In genomic region chr5:111223790-111224560, GRCh38 we compare ENCODE assay signal across 8 cellular contexts. TPM values are rescaled to one million over a fixed set of nuclear protein-coding genes. Genes with fewer than 3 reads are reported as not detected.
A peak's percentile ranks its signal among the peaks of the same experiment; 100 is the strongest.
DNase-seq lines count a peak whose midpoint lies in the region; ATAC-seq and TF ChIP-seq lines count a peak whose summit lies in the region.

Gene CAMK4 (plus strand): TSS chr5:111224384. CDS start chr5:111224484, 100 bp downstream.

- peaks cover 41% of the 10 kb centered on the region for H3K4me1 Mint-ChIP-seq in activated naive CD4-positive, alpha-beta T cell treated with anti-CD3 and anti-CD28 coated beads, Interleukin-2, amount 50 U/mL, for 24 hours

- BruUV-seq in IMR-90 (replicated peaks; lab: Mats Ljungman, UMichigan) = no TSS peak

- H3K9ac ChIP-seq in IMR-90 (ENCODE audit: low read depth, low read length) (peak within 1 kb of the TSS; percentile 62), trophoblast cell (ENCODE audit: low read length) (peak within 1 kb of the TSS; percentile 28)

- in situ Hi-C loops in IMR-90 (cut with MboI; ENCODE audit: low sequenced_read_pairs) = no loop called here
- in situ Hi-C loops in transverse colon (cut with MboI; ENCODE audit: low pct_ligation_motif_present in 1 of 4, low pct_unique_long_range_greater_than_20kb in 1 of 4, low sequenced_read_pairs in 3 of 4) = no loop called here

- H3K4ac ChIP-seq in IMR-90 (ENCODE audit: low read depth, low read length) (peak within 1 kb of the TSS; percentile 5; the same call in 1 of the 2 replicates), trophoblast cell (ENCODE audit: low read depth, low read length) (no peak within 1 kb of the TSS)

- peak within 1 kb of the TSS; percentile 64 for H3K4me2 ChIP-seq in DOHH2 (ENCODE audit: low read length)
- H3K4me2 ChIP-seq in IMR-90 (ENCODE audit: low read depth, low read length) = peak within 1 kb of the TSS; percentile 88
- H3K4me2 ChIP-seq in trophoblast cell (ENCODE audit: low read length) = peak within 1 kb of the TSS; percentile 82

- CTCF ChIA-PET in IMR-90 (lab: Yijun Ruan, JAX) = interaction anchor here (1.0 kb wide), 1 partner anchor 17 kb away, joined by 4 read pairs; no protein-coding TSS in a partner anchor

- intact Hi-C loops in IMR-90 (cut with micrococcal nuclease) = loop anchor here (2.0 kb wide), 1 partner anchor 289 kb away; the partner anchor contains the start of gene STARD4
- intact Hi-C loops in Right ventricle myocardium inferior (cut with DNase I) = no loop called here
- intact Hi-C loops in transverse colon (cut with DNase I; ENCODE audit: low total_unique reads) = no loop called here

- H3K18ac ChIP-seq in IMR-90 (ENCODE audit: low read depth, low read length) (no peak within 1 kb of the TSS), trophoblast cell (ENCODE audit: low read length) (no peak within 1 kb of the TSS)

- peak within 1 kb of the TSS; percentile 10; the same call in 1 of the 2 replicates for H4K91ac ChIP-seq in IMR-90 (ENCODE audit: insufficient read depth, low read depth, low read length)
- H4K91ac ChIP-seq in trophoblast cell (ENCODE audit: low read depth, low read length) = no peak within 1 kb of the TSS

- no peak for TF ChIP-seq EP300 in transverse colon (IDR thresholded peaks at IDR 0.05; ENCODE audit: low read depth)

- no peaks in the 10 kb centered on the region for H3K9me3 Mint-ChIP-seq in activated naive CD4-positive, alpha-beta T cell treated with anti-CD3 and anti-CD28 coated beads, Interleukin-2, amount 50 U/mL, for 24 hours

- no peak within 1 kb of the TSS for H2BK20ac ChIP-seq in IMR-90 (ENCODE audit: low read depth, low read length)

- H2AK9ac ChIP-seq in IMR-90 (replicated peaks; ENCODE audit: low read depth, low read length, poor library complexity) = no peak within 1 kb of the TSS

- H3K27ac ChIP-seq in DOHH2 (ENCODE audit: low read depth, low read length) (no peak within 1 kb of the TSS), IMR-90 (ENCODE audit: insufficient read depth, low read length) (peak within 1 kb of the TSS; percentile 9; the same call in 1 of the 2 replicates), trophoblast cell (ENCODE audit: low read depth, low read length) (no peak within 1 kb of the TSS), transverse colon (peak within 1 kb of the TSS; percentile 8 to 46 (median 30))

- 1% methylated on average over 30 of the region's 88 CpGs; no CpG with 5 or more reads in 1 of the 2 experiments for WGBS in IMR-90 (ENCODE audit: extremely low coverage in 2 of 2, insufficient read length in 1 of 2), 2 experiments
- no CpG with 5 or more reads among the region's 88 CpGs for WGBS in trophoblast cell (ENCODE audit: extremely low coverage, insufficient coverage, insufficient read length)
- WGBS in transverse colon (ENCODE audit: low coverage in 1 of 2), 2 donors = 1% methylated on average over 59 of the region's 88 CpGs; no CpG with 5 or more reads in 1 of the 2 donors

- peaks cover 4% of the 10 kb centered on the region for H3K36me3 Mint-ChIP-seq in activated naive CD4-positive, alpha-beta T cell treated with anti-CD3 and anti-CD28 coated beads, Interleukin-2, amount 50 U/mL, for 24 hours

- POLR2A ChIA-PET in IMR-90 (lab: Charles Lee; ENCODE audit: unreplicated experiment) = no interaction called here

- H2BK120ac ChIP-seq in IMR-90 (ENCODE audit: low read depth, low read length) = 0 out of 2 replicates have a peak within 1 kb of the TSS, but pooled peaks have one; percentile 16
- no peak within 1 kb of the TSS for H2BK120ac ChIP-seq in trophoblast cell (ENCODE audit: insufficient read depth, low read length, poor library complexity)

- H2AFZ ChIP-seq in IMR-90 (replicated peaks; ENCODE audit: low read length, poor library complexity) = peak within 1 kb of the TSS; percentile 94
- H2AFZ ChIP-seq in trophoblast cell (ENCODE audit: insufficient read depth, low read length, poor library complexity) = peak within 1 kb of the TSS; percentile 41

- H3F3A ChIP-seq in DOHH2 (ENCODE audit: control insufficient read depth, insufficient read depth) = no peaks in the 10 kb centered on the region

- ATAC-seq in GM21529 (IDR thresholded peaks at IDR 0.05; ENCODE audit: unreplicated experiment) (peak; percentile 70), IMR-90 (ENCODE audit: low read depth) (peak; percentile 97), Right ventricle myocardium inferior (peak; percentile 93)

- H3K9me3 ChIP-seq in DOHH2 (ENCODE audit: control insufficient read depth, insufficient read depth, low read length) (no peaks in the 10 kb centered on the region), IMR-90 (ENCODE audit: control insufficient read depth, insufficient read depth, low read length) (no peaks in the 10 kb centered on the region), trophoblast cell (ENCODE audit: insufficient read depth, low read depth, low read length) (peaks cover 2% of the 10 kb centered on the region), transverse colon (no peaks in the 10 kb centered on the region)

- TF ChIP-seq RAD21 in IMR-90 (IDR thresholded peaks at IDR 0.05; ENCODE audit: low read length) = no peak

- no peak within 1 kb of the TSS for H4K5ac ChIP-seq in IMR-90 (ENCODE audit: low read depth, low read length)

- no peaks in the 10 kb centered on the region for H3K27me3 Mint-ChIP-seq in activated naive CD4-positive, alpha-beta T cell treated with anti-CD3 and anti-CD28 coated beads, Interleukin-2, amount 50 U/mL, for 24 hours

- H2AK5ac ChIP-seq in IMR-90 (ENCODE audit: low read depth, low read length) (no peak within 1 kb of the TSS), trophoblast cell (ENCODE audit: low read length) (no peak within 1 kb of the TSS)

- peak within 1 kb of the TSS; percentile 97 for H3K4me3 Mint-ChIP-seq in activated naive CD4-positive, alpha-beta T cell treated with anti-CD3 and anti-CD28 coated beads, Interleukin-2, amount 50 U/mL, for 24 hours

- H3K14ac ChIP-seq in IMR-90 (replicated peaks; ENCODE audit: low read depth, low read length) (peak within 1 kb of the TSS; percentile 20; the same call in 1 of the 2 replicates), trophoblast cell (ENCODE audit: low read length) (no peak within 1 kb of the TSS)

- H3K9me1 ChIP-seq in IMR-90 (ENCODE audit: insufficient read depth, low read length) = no peaks in the 10 kb centered on the region; the same call in 1 of the 2 replicates

- peaks cover 28% of the 10 kb centered on the region for H3K4me1 ChIP-seq in DOHH2 (ENCODE audit: control insufficient read depth, low read length)
- no peaks in the 10 kb centered on the region; the same call in 1 of the 2 replicates for H3K4me1 ChIP-seq in IMR-90 (ENCODE audit: control insufficient read depth, insufficient read depth, low read length)
- H3K4me1 ChIP-seq in trophoblast cell (ENCODE audit: control insufficient read depth in 1 of 2, insufficient read depth in 2 of 2, low read length in 2 of 2) = peaks cover 3 to 10% of the 10 kb centered on the region in 2 experiments
- H3K4me1 ChIP-seq in transverse colon = peaks cover 0 to 14% (median 5%) of the 10 kb centered on the region in 4 donors

- H3K36me3 ChIP-seq in DOHH2 (ENCODE audit: control insufficient read depth, low read length) = no peaks in the 10 kb centered on the region
- no peaks in the 10 kb centered on the region for H3K36me3 ChIP-seq in IMR-90 (ENCODE audit: control insufficient read depth, insufficient read depth, low read length)
- no peaks in the 10 kb centered on the region for H3K36me3 ChIP-seq in trophoblast cell (ENCODE audit: control insufficient read depth in 1 of 2, insufficient read depth in 2 of 2, low read length in 2 of 2)
- H3K36me3 ChIP-seq in transverse colon = no peaks in the 10 kb centered on the region

- no peak within 1 kb of the TSS for H2BK15ac ChIP-seq in IMR-90 (ENCODE audit: low read depth, low read length)

- H4K12ac ChIP-seq in trophoblast cell (ENCODE audit: low read depth, low read length) = no peak within 1 kb of the TSS

- H3K56ac ChIP-seq in IMR-90 (ENCODE audit: extremely low read depth, insufficient read depth, low read length) = no peak within 1 kb of the TSS

- TF ChIP-seq CTCF in DOHH2 (IDR thresholded peaks at IDR 0.05; ENCODE audit: low read depth, low read length, poor library complexity, severe bottlenecking) (peak; percentile 10), IMR-90 (conservative IDR thresholded peaks at IDR 0.05; ENCODE audit: low read depth, low read length) (peak; percentile 22; the same call in 1 of the 2 replicates), transverse colon (IDR thresholded peaks at IDR 0.05) (no peak)

- peaks cover 34% of the 10 kb centered on the region for H3K79me2 ChIP-seq in DOHH2 (ENCODE audit: control insufficient read depth, low read length)
- H3K79me2 ChIP-seq in trophoblast cell (ENCODE audit: control insufficient read depth, insufficient read depth, low read length, poor library complexity) = no peaks in the 10 kb centered on the region

- no peaks in the 10 kb centered on the region for H3K9me2 ChIP-seq in DOHH2 (replicated peaks; ENCODE audit: control insufficient read depth, low read length)

- H4K20me1 ChIP-seq in DOHH2 (ENCODE audit: control insufficient read depth, insufficient read depth, low read depth, low read length) (no peaks in the 10 kb centered on the region), IMR-90 (ENCODE audit: insufficient read depth, low read length) (no peaks in the 10 kb centered on the region)

- H3K4me3 ChIP-seq in DOHH2 (ENCODE audit: low read length) = peak within 1 kb of the TSS; percentile 73
- peak within 1 kb of the TSS; percentile 86 for H3K4me3 ChIP-seq in IMR-90 (ENCODE audit: insufficient read depth, low read depth, low read length)
- H3K4me3 ChIP-seq in trophoblast cell (ENCODE audit: low read depth, low read length) = peak within 1 kb of the TSS; percentile 74
- H3K4me3 ChIP-seq in transverse colon = peak within 1 kb of the TSS; percentile 38 to 55 (median 44)

- peak within 1 kb of the TSS; percentile 22 to 33; a peak in 1 of 4 replicates for H4K8ac ChIP-seq in IMR-90 (ENCODE audit: low read depth in 2 of 2, low read length in 2 of 2)
- no peak within 1 kb of the TSS for H4K8ac ChIP-seq in trophoblast cell (ENCODE audit: low read depth, low read length)

- peaks cover 13% of the 10 kb centered on the region for H3K27me3 ChIP-seq in DOHH2 (ENCODE audit: control insufficient read depth, low read length)
- no peaks in the 10 kb centered on the region for H3K27me3 ChIP-seq in IMR-90 (ENCODE audit: control insufficient read depth, insufficient read depth, low read length)
- H3K27me3 ChIP-seq in trophoblast cell (ENCODE audit: insufficient read depth, low read length) = peaks cover 9% of the 10 kb centered on the region
- peaks cover 36% of the 10 kb centered on the region for H3K27me3 ChIP-seq in transverse colon

- H2BK5ac ChIP-seq in IMR-90 (ENCODE audit: low read depth, low read length, poor library complexity, severe bottlenecking) = no peak within 1 kb of the TSS
- H2BK5ac ChIP-seq in trophoblast cell (ENCODE audit: low read depth, low read length, poor library complexity) = no peak within 1 kb of the TSS

- peak within 1 kb of the TSS; percentile 36 for H3K23ac ChIP-seq in IMR-90 (ENCODE audit: low read depth, low read length)
- H3K23ac ChIP-seq in trophoblast cell (ENCODE audit: low read length) = no peak within 1 kb of the TSS

- H3K27ac Mint-ChIP-seq in activated naive CD4-positive, alpha-beta T cell treated with anti-CD3 and anti-CD28 coated beads, Interleukin-2, amount 50 U/mL, for 24 hours = peak within 1 kb of the TSS; percentile 99

- H3K79me1 ChIP-seq in IMR-90 (ENCODE audit: low read depth in 1 of 2, low read length in 2 of 2) (no peaks in the 10 kb centered on the region), trophoblast cell (ENCODE audit: low read length) (no peaks in the 10 kb centered on the region)

- dilution Hi-C loops in IMR-90 (cut with HindIII; ENCODE audit: low sequenced_read_pairs, unreplicated experiment) = no loop called here

- TF ChIP-seq POLR2A in IMR-90 (IDR thresholded peaks at IDR 0.05; ENCODE audit: low read depth, low read length) = no peak
- no peak for TF ChIP-seq POLR2A in transverse colon (IDR thresholded peaks at IDR 0.05)

- H2BK12ac ChIP-seq in trophoblast cell (ENCODE audit: low read length) = no peak within 1 kb of the TSS

- peak; percentile 73 for DNase-seq in IMR-90
- DNase-seq in SK-N-DZ (ENCODE audit: low spot score) = peak; percentile 92
- peak; percentile 76 for DNase-seq in Right ventricle myocardium inferior (ENCODE audit: missing footprints)
- peak in 1 of 2 donors; percentile 20 for DNase-seq in trophoblast cell
- peak; percentile 60 for DNase-seq in transverse colon

RNA-seq across cellular contexts. Expression of gene CAMK4, which starts in this region (rescaled TPM):
- 4.8 and 6.7 TPM in 2 replicates for total RNA-seq in IMR-90 (2012; rRNA removed)
- polyA plus RNA-seq in IMR-90 (2012; rRNA removed) = 2.6 and 3.7 TPM in 2 replicates
- 2.1 TPM in 2 replicates for polyA plus RNA-seq in IMR-90 (2012; cell fraction: cytosol; rRNA removed)
- polyA plus RNA-seq in IMR-90 (2012; cell fraction: nucleus; rRNA removed; ENCODE audit: low replicate concordance) = 0.67 and 1.8 TPM in 2 replicates
- polyA plus RNA-seq in SK-N-DZ (2014; cell fraction: cytosol; rRNA removed) = 34.8 and 42.7 TPM in 2 replicates
- polyA plus RNA-seq in SK-N-DZ (2014; cell fraction: nucleus; rRNA removed) = 22.7 and 27.6 TPM in 2 replicates
- 0.11 TPM for total RNA-seq in Right ventricle myocardium inferior
- 0.67 and 0.85 TPM in 2 replicates for polyA plus RNA-seq in trophoblast cell (2013)
- total RNA-seq in transverse colon = 1 to 10 TPM in 3 of 4 donors, under 1 TPM in 1; 0.75 to 5.6 (median 4.7) TPM

Comparison
In these comparisons a context has a peak if more than half of its experiments do, and no peak if none do; other contexts are left out.
1. Peak in DNase-seq and ATAC-seq in Right ventricle myocardium inferior; RNA of the gene not detected or under 1 TPM.
2. H3K27ac ChIP-seq: peak in IMR-90 (single experiment) and transverse colon (4 of 4); none in DOHH2 (single experiment) and trophoblast cell (single experiment).
3. CTCF ChIP-seq: peak in DOHH2 (single experiment) and IMR-90 (single experiment); none in transverse colon (0 of 5).
4. Peak in every context shown above with its lines, with median percentiles within 50 percentile points of each other: H3K4me2 ChIP-seq, H3K4me3 ChIP-seq and ATAC-seq.